In genomic region chr22:23896523-23897186, GRCh38 we compare ENCODE assay signal across 14 cellular contexts. TPM values are rescaled to one million over a fixed set of nuclear protein-coding genes. Genes with fewer than 3 reads are reported as not detected.
A peak's percentile ranks its signal among the peaks of the same experiment; 100 is the strongest.
DNase-seq lines count a peak whose midpoint lies in the region; ATAC-seq and TF ChIP-seq lines count a peak whose summit lies in the region.
"Had no signal": no experiment of that assay in that cellular context is flagged by ENCODE, and none has a peak within 500 bp of the region (broad histone marks: within the 10 kb centered on the region; RNA-seq: fewer than 3 reads in every experiment).

No MANE protein-coding gene starts in this region.

- H3K4me2 ChIP-seq in BLaER1 (peak overlapping the region; percentile 97), H9 (ENCODE audit: insufficient read depth, insufficient read length, low read length) (no peak overlapping the region)

- no peak overlapping the region for H3T11ph ChIP-seq in H9 (ENCODE audit: low read length)

- no peak overlapping the region for H4K8ac ChIP-seq in H9 (replicated peaks; ENCODE audit: insufficient read length, low read depth, low read length)

- peak overlapping the region; percentile 91 for H3K27ac ChIP-seq in BLaER1
- no peak overlapping the region for H3K27ac ChIP-seq in H9 (ENCODE audit: insufficient read length, low read depth, low read length)
- no peak overlapping the region for H3K27ac ChIP-seq in body of pancreas
- H3K27ac ChIP-seq: GM23248 had no signal

- H3K36me3 Mint-ChIP-seq in H9 (ENCODE audit: insufficient read depth in 1 of 3, low read depth in 3 of 3) (peaks cover 52 to 60% (median 60%) of the 10 kb centered on the region in 3 experiments), naive B cell (peaks cover 0 to 33% of the 10 kb centered on the region in 2 donors)
- peaks cover 7 to 16% of the 10 kb centered on the region in 2 donors for H3K36me3 Mint-ChIP-seq in activated T-cell treated with anti-CD3 and anti-CD28 coated beads, Interleukin-2, amount 50 U/mL, for 72 hours (ENCODE audit: insufficient read depth in 2 of 2)

- no peak for TF ChIP-seq CTCF in H9 (conservative IDR thresholded peaks at IDR 0.05)
- no peak for TF ChIP-seq CTCF in body of pancreas (IDR thresholded peaks at IDR 0.05)

- no peak overlapping the region for H3K4ac ChIP-seq in H9 (ENCODE audit: low read depth, low read length)

- no peak overlapping the region for H3K56ac ChIP-seq in H9 (ENCODE audit: insufficient read length, low read depth, low read length)

- H3K27me3 ChIP-seq in BLaER1 (no peaks in the 10 kb centered on the region), H9 (ENCODE audit: insufficient read depth, low read length) (no peaks in the 10 kb centered on the region), body of pancreas (no peaks in the 10 kb centered on the region)
- H3K27me3 ChIP-seq: hepatocyte had no signal

- H2BK120ac ChIP-seq in H9 (ENCODE audit: low read depth, low read length, poor library complexity, severe bottlenecking) = no peak overlapping the region

- ATAC-seq in activated T-cell treated with anti-CD3 and anti-CD28 coated beads, Interleukin-2, amount 50 U/mL, for 72 hours (replicated peaks in 1 of 2) = no peak
- ATAC-seq in naive B cell (ENCODE audit: low read depth in 2 of 2) (no peak), body of pancreas (no peak), GM19395 (IDR thresholded peaks at IDR 0.05; ENCODE audit: unreplicated experiment) (no peak)
- ATAC-seq: activated CD8-positive, alpha-beta memory T cell treated with anti-CD3 and anti-CD28 coated beads, Interleukin-2, amount 10 ng/mL, durations not matched to agents 7 days and 5 days had no signal

- H3K18ac ChIP-seq in H9 (ENCODE audit: insufficient read length, low read depth, low read length) = no peak overlapping the region

- H2BK5ac ChIP-seq in H9 (ENCODE audit: insufficient read length, low read length) = no peak overlapping the region

- H4K20me1 ChIP-seq in BLaER1 = peaks cover 26% of the 10 kb centered on the region
- H4K20me1 ChIP-seq in H9 (ENCODE audit: control insufficient read depth, insufficient read depth, insufficient read length) = no peaks in the 10 kb centered on the region

- no peak for TF ChIP-seq POLR2A in body of pancreas (IDR thresholded peaks at IDR 0.05)

- H3K23ac ChIP-seq in H9 (ENCODE audit: insufficient read length, low read depth, low read length) = no peak overlapping the region

- peaks cover 28% of the 10 kb centered on the region for H3K27me3 Mint-ChIP-seq in H9 (ENCODE audit: low read depth)
- no peaks in the 10 kb centered on the region for H3K27me3 Mint-ChIP-seq in activated T-cell treated with anti-CD3 and anti-CD28 coated beads, Interleukin-2, amount 50 U/mL, for 72 hours (ENCODE audit: low read depth)
- H3K27me3 Mint-ChIP-seq in naive B cell = no peaks in the 10 kb centered on the region
- H3K27me3 Mint-ChIP-seq: activated CD8-positive, alpha-beta memory T cell treated with anti-CD3 and anti-CD28 coated beads, Interleukin-2, amount 10 ng/mL, durations not matched to agents 7 days and 5 days had no signal

- H2AFZ ChIP-seq in H9 (ENCODE audit: low read length) = no peak overlapping the region
- H2AFZ ChIP-seq: GM23248, hepatocyte had no signal

- H3K4me1 Mint-ChIP-seq in H9 = peaks cover 41 to 47% of the 10 kb centered on the region in 2 experiments
- peaks cover 44% of the 10 kb centered on the region for H3K4me1 Mint-ChIP-seq in activated T-cell treated with anti-CD3 and anti-CD28 coated beads, Interleukin-2, amount 50 U/mL, for 72 hours (ENCODE audit: low read depth)
- peaks cover 31 to 37% (median 34%) of the 10 kb centered on the region in 3 donors for H3K4me1 Mint-ChIP-seq in naive B cell

- H3K4me3 Mint-ChIP-seq in H9 (peak overlapping the region; percentile 34 to 41; a peak in 3 of 5 replicates), naive B cell (peak overlapping the region; percentile 29 to 93 (median 70))
- H3K4me3 Mint-ChIP-seq in activated T-cell treated with anti-CD3 and anti-CD28 coated beads, Interleukin-2, amount 50 U/mL, for 72 hours = peak overlapping the region; percentile 25 to 99

- H3K79me2 ChIP-seq in H9 (ENCODE audit: insufficient read depth, low read length) = no peaks in the 10 kb centered on the region

- H3K23me2 ChIP-seq in H9 (ENCODE audit: insufficient read length, low read depth, low read length, poor library complexity, severe bottlenecking) = peaks cover 8% of the 10 kb centered on the region

- no peak overlapping the region for H2BK20ac ChIP-seq in H9 (ENCODE audit: low read depth, low read length, poor library complexity, severe bottlenecking)

- peaks cover 48% of the 10 kb centered on the region for H3K36me3 ChIP-seq in BLaER1
- H3K36me3 ChIP-seq in body of pancreas (replicated peaks in 1 of 2; ENCODE audit: insufficient read depth in 1 of 2, low read depth in 2 of 2) = peaks cover 0 to 2% of the 10 kb centered on the region in 2 donors

- H4K91ac ChIP-seq in H9 (ENCODE audit: insufficient read length, low read depth, low read length) = no peak overlapping the region

- H3K4me1 ChIP-seq in BLaER1 (peaks cover 43% of the 10 kb centered on the region), H9 (ENCODE audit: insufficient read depth, low read length) (peaks cover 3% of the 10 kb centered on the region; the same call in 1 of the 2 replicates), body of pancreas (peaks cover 34% of the 10 kb centered on the region)

- H3K9me3 ChIP-seq in BLaER1 (peaks cover 15% of the 10 kb centered on the region; the same call in 1 of the 2 replicates), H9 (ENCODE audit: control insufficient read depth, low read depth, low read length) (no peaks in the 10 kb centered on the region), body of pancreas (no peaks in the 10 kb centered on the region)

- H3K27ac Mint-ChIP-seq in H9 = peak overlapping the region; percentile 12 to 63 (median 44); a peak in 3 of 7 replicates
- H3K27ac Mint-ChIP-seq in activated T-cell treated with anti-CD3 and anti-CD28 coated beads, Interleukin-2, amount 50 U/mL, for 72 hours = peak overlapping the region; percentile 52
- peak overlapping the region in 2 of 6 donors; percentile 56 to 91 for H3K27ac Mint-ChIP-seq in naive B cell

- no peak overlapping the region for H2BK12ac ChIP-seq in H9 (ENCODE audit: insufficient read length, low read depth, low read length)

- no peak overlapping the region for H4K5ac ChIP-seq in H9 (ENCODE audit: insufficient read length, low read depth, low read length)

- intact Hi-C loops in body of pancreas (cut with DNase I) = no loop called here

- peaks cover 6% of the 10 kb centered on the region for H3K79me1 ChIP-seq in H9 (ENCODE audit: insufficient read depth, low read depth, low read length, poor library complexity, severe bottlenecking)

- H3K9ac ChIP-seq in BLaER1 (peak overlapping the region; percentile 90; the same call in 1 of the 2 replicates), H9 (ENCODE audit: extremely low read depth, insufficient read length, low read length) (no peak overlapping the region)
- H3K9ac ChIP-seq: GM23248 had no signal

- H2AK5ac ChIP-seq in H9 (ENCODE audit: insufficient read length, low read length) = no peak overlapping the region

- WGBS in H9 (ENCODE audit: extremely low coverage, insufficient read length, low lambda C conversion rate) = no CpG with 5 or more reads among the region's 8 CpGs
- WGBS in body of pancreas, 2 donors = 79 to 93% methylated on average over 6 to 8 of the region's 8 CpGs

- H3K14ac ChIP-seq in H9 (ENCODE audit: insufficient read depth, low read length) = no peak overlapping the region

- no peak for DNase-seq in H9
- DNase-seq in activated T-cell treated with anti-CD3 and anti-CD28 coated beads, Interleukin-2, amount 50 U/mL, for 72 hours = no peak
- DNase-seq in naive B cell = no peak
- no peak for DNase-seq in amygdala (lab: John Stamatoyannopoulos, UW)
- no peak for DNase-seq in NCI-H2171 treated with DMSO at 0.1 percent for 48 hours (lab: John Stamatoyannopoulos, UW)
- no peak for DNase-seq in body of pancreas
- DNase-seq: activated CD8-positive, alpha-beta memory T cell treated with anti-CD3 and anti-CD28 coated beads, Interleukin-2, amount 10 ng/mL, durations not matched to agents 7 days and 5 days; GM23248; NCI-H1436; stimulated activated CD4-positive, alpha-beta T cell treated with anti-CD3 and anti-CD28 coated beads, Interleukin-2, amount 100 ng/mL, for 48 hours; SW 1271 had no signal

- H3K9me3 Mint-ChIP-seq in H9 (peaks cover 28 to 31% of the 10 kb centered on the region in 2 experiments), naive B cell (peaks cover 0 to 6% (median 0%) of the 10 kb centered on the region in 7 donors)
- no peaks in the 10 kb centered on the region for H3K9me3 Mint-ChIP-seq in activated T-cell treated with anti-CD3 and anti-CD28 coated beads, Interleukin-2, amount 50 U/mL, for 72 hours

- H2BK15ac ChIP-seq in H9 (ENCODE audit: low read depth, low read length) = no peak overlapping the region

- H3K4me3 ChIP-seq in BLaER1 (peak overlapping the region; percentile 85), body of pancreas (no peak overlapping the region)
- H3K4me3 ChIP-seq: hepatocyte had no signal

RNA-seq across cellular contexts. Expression of gene MIF, which starts 2.5 kb away (rescaled TPM):
- 1,068 and 1,091 TPM in 2 replicates for total RNA-seq in H9 (2021)
- 100 to 1,000 TPM; 350 to 469 TPM for total RNA-seq in activated T-cell treated with anti-CD3 and anti-CD28 coated beads, Interleukin-2, amount 50 U/mL, for 72 hours
- polyA plus RNA-seq in naive B cell (ENCODE audit: low read depth in 6 of 6) = 1,000 to 10,000 TPM in 2 of 6 donors, 100 to 1,000 TPM in 4; 853 to 1,113 (median 946) TPM
- 100 to 1,000 TPM; 134 to 156 TPM for total RNA-seq in body of pancreas

RNA-seq across cellular contexts. Expression of gene SLC2A11, which starts 39.0 kb away (rescaled TPM):
- 12.1 and 15.0 TPM in 2 replicates for total RNA-seq in H9 (2021)
- 10 to 100 TPM in 1 of 2 donors, 1 to 10 TPM in 1; 10.0 to 11.1 TPM for total RNA-seq in activated T-cell treated with anti-CD3 and anti-CD28 coated beads, Interleukin-2, amount 50 U/mL, for 72 hours
- 10 to 100 TPM in 4 of 6 donors, 1 to 10 TPM in 2; 7.0 to 15.9 (median 10.9) TPM for polyA plus RNA-seq in naive B cell (ENCODE audit: low read depth in 6 of 6)
- total RNA-seq in body of pancreas = 10 to 100 TPM; 23.6 to 32.3 TPM

RNA-seq across cellular contexts. Expression of gene DERL3, which starts 57.8 kb away (rescaled TPM):
- total RNA-seq in H9 (2021) = 9.0 and 9.8 TPM in 2 replicates
- 1 to 10 TPM; 2.6 to 5.2 TPM for total RNA-seq in activated T-cell treated with anti-CD3 and anti-CD28 coated beads, Interleukin-2, amount 50 U/mL, for 72 hours
- 10 to 100 TPM; 25.2 to 33.9 (median 26.4) TPM for polyA plus RNA-seq in naive B cell (ENCODE audit: low read depth in 6 of 6)
- total RNA-seq in body of pancreas = 10 to 100 TPM in 1 of 2 donors, 1 to 10 TPM in 1; 6.2 to 33.3 TPM
